ENCODE assay signal across 13 cellular contexts in genomic region chr14:69999246-69999645, GRCh38.
DNase-seq lines count a peak whose midpoint lies in the region; ATAC-seq and TF ChIP-seq lines count a peak whose summit lies in the region.
"Had no signal": no experiment of that assay in that cellular context is flagged by ENCODE, and none has a peak within 500 bp of the region (broad histone marks: within the 10 kb centered on the region; RNA-seq: fewer than 3 reads in every experiment).

No MANE protein-coding gene starts in this region.

- H3K9me3 Mint-ChIP-seq in activated CD8-positive, alpha-beta T cell treated with anti-CD3 and anti-CD28 coated beads, Interleukin-2, amount 10 ng/mL, durations not matched to agents 7 days and 5 days (ENCODE audit: insufficient read depth) = no peaks in the 10 kb centered on the region
- H3K9me3 Mint-ChIP-seq: dendritic cell treated with granulocyte-macrophage colony-stimulating factor and Interleukin-4, amounts not matched to agents 40 ng/mL and 50 ng/mL, for 4 days had no signal

- no peaks in the 10 kb centered on the region for H3K4me1 Mint-ChIP-seq in activated CD8-positive, alpha-beta T cell treated with anti-CD3 and anti-CD28 coated beads, Interleukin-2, amount 10 ng/mL, durations not matched to agents 7 days and 5 days (ENCODE audit: low read depth)

- POLR2A ChIA-PET in HEK293T (lab: Yijun Ruan, JAX) = interaction anchor here (0.9 to 4.8 kb wide), 4 partner anchors 9 to 233 kb away, joined by 3 to 43 read pairs (median 4); partner anchors contain the start of genes SMOC1 and SRSF5
- POLR2A ChIA-PET in activated CD8-positive, alpha-beta T cell treated with anti-CD3 and anti-CD28 coated beads, Interleukin-2, amount 10 ng/mL, durations not matched to agents 7 days and 5 days (lab: Charles Lee) = no interaction called here

- H3K36me3 Mint-ChIP-seq in activated CD8-positive, alpha-beta T cell treated with anti-CD3 and anti-CD28 coated beads, Interleukin-2, amount 10 ng/mL, durations not matched to agents 7 days and 5 days (ENCODE audit: low read depth) = no peaks in the 10 kb centered on the region

- peaks cover 9% of the 10 kb centered on the region for H3K27me3 Mint-ChIP-seq in activated CD8-positive, alpha-beta T cell treated with anti-CD3 and anti-CD28 coated beads, Interleukin-2, amount 10 ng/mL, durations not matched to agents 7 days and 5 days (ENCODE audit: low read depth)

- no peak for ATAC-seq in activated CD8-positive, alpha-beta T cell treated with anti-CD3 and anti-CD28 coated beads, Interleukin-2, amount 10 ng/mL, durations not matched to agents 7 days and 5 days
- no peak for ATAC-seq in HG02642 (IDR thresholded peaks at IDR 0.05; ENCODE audit: poor library complexity, unreplicated experiment)
- ATAC-seq in GM18858 (IDR thresholded peaks at IDR 0.05; ENCODE audit: unreplicated experiment) = no peak
- ATAC-seq: T-helper 17 cell had no signal

- H3K27ac Mint-ChIP-seq in activated CD8-positive, alpha-beta T cell treated with anti-CD3 and anti-CD28 coated beads, Interleukin-2, amount 10 ng/mL, durations not matched to agents 7 days and 5 days = no peak overlapping the region
- H3K27ac Mint-ChIP-seq: dendritic cell treated with granulocyte-macrophage colony-stimulating factor and Interleukin-4, amounts not matched to agents 40 ng/mL and 50 ng/mL, for 4 days; T-helper 17 cell had no signal

- no peak overlapping the region for H3K4me3 Mint-ChIP-seq in activated CD8-positive, alpha-beta T cell treated with anti-CD3 and anti-CD28 coated beads, Interleukin-2, amount 10 ng/mL, durations not matched to agents 7 days and 5 days
- H3K4me3 Mint-ChIP-seq: dendritic cell treated with granulocyte-macrophage colony-stimulating factor and Interleukin-4, amounts not matched to agents 40 ng/mL and 50 ng/mL, for 4 days; T-helper 17 cell had no signal

- CTCF ChIA-PET in HEK293T (lab: Yijun Ruan, JAX) = interaction anchor here (0.9 to 1.4 kb wide), 3 partner anchors 15 to 29 kb away, joined by 3 to 4 read pairs (median 3); no protein-coding TSS in a partner anchor
- CTCF ChIA-PET in activated CD8-positive, alpha-beta T cell treated with anti-CD3 and anti-CD28 coated beads, Interleukin-2, amount 10 ng/mL, durations not matched to agents 7 days and 5 days (lab: Charles Lee) = no interaction called here

- DNase-seq in HEK293T (ENCODE audit: extremely low spot score) (peak; percentile 65), NCI-H748 treated with DMSO at 0.1 percent for 48 hours (lab: John Stamatoyannopoulos, UW) (peak; percentile 59), dermis blood vessel endothelial cell (peak; percentile 92), pulmonary artery endothelial cell (ENCODE audit: low read depth, low spot score) (peak; percentile 55), DMS79 treated with DMSO at 0.1 percent for 48 hours (lab: John Stamatoyannopoulos, UW) (no peak)
- DNase-seq in activated CD8-positive, alpha-beta T cell treated with anti-CD3 and anti-CD28 coated beads, Interleukin-2, amount 10 ng/mL, durations not matched to agents 7 days and 5 days = no peak
- DNase-seq: GOT3, NCI-H1694 treated with DMSO at 0.1 percent for 48 hours, T-helper 17 cell, upper lobe of left lung had no signal

TF ChIP-seq in HEK293T, 16 proteins besides CTCF, POLR2A, EP300 and RAD21:
- TF ChIP-seq FOXA1 (IDR thresholded peaks at IDR 0.05) (peak; percentile 25; the same call in 1 of the 2 replicates), CTBP1 (IDR thresholded peaks at IDR 0.05; ENCODE audit: borderline replicate concordance) (peak; percentile 80; the same call in 1 of the 2 replicates), L3MBTL2 (conservative IDR thresholded peaks at IDR 0.05) (peak; percentile 38; the same call in 1 of the 2 replicates), PKNOX1 (IDR thresholded peaks at IDR 0.05) (no peak), HDGF (IDR thresholded peaks at IDR 0.05; ENCODE audit: borderline replicate concordance) (no peak)

Comparison
In these comparisons a context has a peak if more than half of its experiments do, and no peak if none do; other contexts are left out.
1. DNase-seq: peak in HEK293T (single experiment), NCI-H748 treated with DMSO at 0.1 percent for 48 hours (single experiment), dermis blood vessel endothelial cell (single experiment) and pulmonary artery endothelial cell (single experiment); none in activated CD8-positive, alpha-beta T cell treated with anti-CD3 and anti-CD28 coated beads, Interleukin-2, amount 10 ng/mL, durations not matched to agents 7 days and 5 days (single experiment) and DMS79 treated with DMSO at 0.1 percent for 48 hours (single experiment).